ENCODE assay signal across 11 cellular contexts in genomic region chr2:51795248-51795888, GRCh38.
A peak's percentile ranks its signal among the peaks of the same experiment; 100 is the strongest.
DNase-seq lines count a peak whose midpoint lies in the region; ATAC-seq and TF ChIP-seq lines count a peak whose summit lies in the region.
"Had no signal": no experiment of that assay in that cellular context is flagged by ENCODE, and none has a peak within 500 bp of the region (broad histone marks: within the 10 kb centered on the region; RNA-seq: fewer than 3 reads in every experiment).

No MANE protein-coding gene starts in this region.

- no peaks in the 10 kb centered on the region for H3K36me3 ChIP-seq in breast epithelium
- no peaks in the 10 kb centered on the region for H3K36me3 ChIP-seq in colonic mucosa
- H3K36me3 ChIP-seq in transverse colon = no peaks in the 10 kb centered on the region
- H3K36me3 ChIP-seq in gastrocnemius medialis = no peaks in the 10 kb centered on the region
- H3K36me3 ChIP-seq: BLaER1 treated with 17β-estradiol and CSF1 and Interleukin-3, amounts not matched to agents 10 nM and 100 nM; heart left ventricle had no signal

- H3K9ac ChIP-seq in colonic mucosa (ENCODE audit: low read depth in 2 of 2, low read length in 2 of 2) = no peak overlapping the region
- H3K9ac ChIP-seq: BLaER1 treated with 17β-estradiol and CSF1 and Interleukin-3, amounts not matched to agents 10 nM and 100 nM had no signal

- CTCF ChIA-PET in MCF 10A (lab: Yijun Ruan, JAX) = interaction anchor here (0.6 to 1.4 kb wide), 4 partner anchors 24 to 1719 kb away, joined by 3 to 6 read pairs (median 4); no protein-coding TSS in a partner anchor
- CTCF ChIA-PET in activated naive CD4-positive, alpha-beta T cell treated with anti-CD3 and anti-CD28 coated beads, Interleukin-2, amount 10 ng/mL, durations not matched to agents 7 days and 5 days (lab: Charles Lee) = interaction anchor here (0.8 kb wide), 1 partner anchor 302 kb away, joined by 3 read pairs; no protein-coding TSS in a partner anchor

- H3K9me3 ChIP-seq in breast epithelium (peaks cover 0 to 3% of the 10 kb centered on the region in 2 donors), colonic mucosa (no peaks in the 10 kb centered on the region), transverse colon (no peaks in the 10 kb centered on the region), gastrocnemius medialis (no peaks in the 10 kb centered on the region)

- WGBS in transverse colon (ENCODE audit: low coverage in 1 of 2), 2 donors = 60 to 71% methylated on average over 4 to 6 of the region's 6 CpGs

- H3K4me1 ChIP-seq in breast epithelium (no peaks in the 10 kb centered on the region), colonic mucosa (no peaks in the 10 kb centered on the region), transverse colon (no peaks in the 10 kb centered on the region), gastrocnemius medialis (no peaks in the 10 kb centered on the region)
- H3K4me1 ChIP-seq: BLaER1 treated with 17β-estradiol and CSF1 and Interleukin-3, amounts not matched to agents 10 nM and 100 nM; heart left ventricle had no signal

- no peak for TF ChIP-seq POLR2A in breast epithelium (IDR thresholded peaks at IDR 0.05)
- TF ChIP-seq POLR2A in transverse colon (IDR thresholded peaks at IDR 0.05) = no peak
- no peak for TF ChIP-seq POLR2A in gastrocnemius medialis (IDR thresholded peaks at IDR 0.05)

- DNase-seq in MCF 10A (ENCODE audit: unreplicated experiment) (peak; percentile 34), breast epithelium (ENCODE audit: low spot score in 2 of 2) (no peak), NCI-H2081 treated with DMSO at 0.1 percent for 48 hours (lab: John Stamatoyannopoulos, UW) (peak; percentile 57), colonic mucosa (peak; percentile 45), transverse colon (peak; percentile 33), T-helper 1 cell (no peak), gastrocnemius medialis (no peak)
- no peak for DNase-seq in activated naive CD4-positive, alpha-beta T cell treated with anti-CD3 and anti-CD28 coated beads, Interleukin-2, amount 10 ng/mL, durations not matched to agents 7 days and 5 days
- DNase-seq: heart left ventricle had no signal

- peaks cover 7% of the 10 kb centered on the region for H3K36me3 Mint-ChIP-seq in MCF 10A (ENCODE audit: insufficient read depth, unreplicated experiment)
- no peaks in the 10 kb centered on the region for H3K36me3 Mint-ChIP-seq in activated naive CD4-positive, alpha-beta T cell treated with anti-CD3 and anti-CD28 coated beads, Interleukin-2, amount 10 ng/mL, durations not matched to agents 7 days and 5 days
- H3K36me3 Mint-ChIP-seq: activated naive CD8-positive, alpha-beta T cell had no signal

- no peak overlapping the region for H3K27ac Mint-ChIP-seq in MCF 10A (ENCODE audit: low read depth, unreplicated experiment)
- no peak overlapping the region for H3K27ac Mint-ChIP-seq in activated naive CD4-positive, alpha-beta T cell treated with anti-CD3 and anti-CD28 coated beads, Interleukin-2, amount 10 ng/mL, durations not matched to agents 7 days and 5 days
- H3K27ac Mint-ChIP-seq: activated naive CD8-positive, alpha-beta T cell had no signal

- H3K4me3 ChIP-seq in breast epithelium (no peak overlapping the region), colonic mucosa (no peak overlapping the region), transverse colon (no peak overlapping the region), gastrocnemius medialis (no peak overlapping the region)
- H3K4me3 ChIP-seq: BLaER1 treated with 17β-estradiol and CSF1 and Interleukin-3, amounts not matched to agents 10 nM and 100 nM; heart left ventricle had no signal

- BruUV-seq in MCF 10A (replicated peaks; lab: Mats Ljungman, UMichigan) = no TSS peak

- H3K27ac ChIP-seq in breast epithelium (no peak overlapping the region), colonic mucosa (no peak overlapping the region), transverse colon (no peak overlapping the region), gastrocnemius medialis (no peak overlapping the region)
- H3K27ac ChIP-seq: BLaER1 treated with 17β-estradiol and CSF1 and Interleukin-3, amounts not matched to agents 10 nM and 100 nM; heart left ventricle had no signal

- in situ Hi-C loops in transverse colon (cut with MboI; ENCODE audit: low pct_ligation_motif_present in 1 of 4, low pct_unique_long_range_greater_than_20kb in 1 of 4, low sequenced_read_pairs in 3 of 4) = no loop called here
- in situ Hi-C loops in gastrocnemius medialis (cut with MboI; ENCODE audit: low sequenced_read_pairs in 4 of 4) = no loop called here

- no peak overlapping the region for H3K4me3 Mint-ChIP-seq in MCF 10A (ENCODE audit: unreplicated experiment)
- H3K4me3 Mint-ChIP-seq in activated naive CD4-positive, alpha-beta T cell treated with anti-CD3 and anti-CD28 coated beads, Interleukin-2, amount 10 ng/mL, durations not matched to agents 7 days and 5 days = no peak overlapping the region
- H3K4me3 Mint-ChIP-seq: activated naive CD8-positive, alpha-beta T cell had no signal

- no peak for TF ChIP-seq EP300 in transverse colon (IDR thresholded peaks at IDR 0.05; ENCODE audit: low read depth)

- no peaks in the 10 kb centered on the region for H3K4me1 Mint-ChIP-seq in MCF 10A (ENCODE audit: insufficient read depth, unreplicated experiment)
- H3K4me1 Mint-ChIP-seq in activated naive CD4-positive, alpha-beta T cell treated with anti-CD3 and anti-CD28 coated beads, Interleukin-2, amount 10 ng/mL, durations not matched to agents 7 days and 5 days = no peaks in the 10 kb centered on the region

- H3K27me3 ChIP-seq in breast epithelium (no peaks in the 10 kb centered on the region), colonic mucosa (no peaks in the 10 kb centered on the region), transverse colon (no peaks in the 10 kb centered on the region), gastrocnemius medialis (no peaks in the 10 kb centered on the region)
- H3K27me3 ChIP-seq: BLaER1 treated with 17β-estradiol and CSF1 and Interleukin-3, amounts not matched to agents 10 nM and 100 nM; heart left ventricle had no signal

- ATAC-seq in gastrocnemius medialis = no peak
- ATAC-seq: heart left ventricle had no signal

- no peaks in the 10 kb centered on the region for H3K9me3 Mint-ChIP-seq in MCF 10A (ENCODE audit: unreplicated experiment)
- H3K9me3 Mint-ChIP-seq in activated naive CD4-positive, alpha-beta T cell treated with anti-CD3 and anti-CD28 coated beads, Interleukin-2, amount 10 ng/mL, durations not matched to agents 7 days and 5 days = peaks cover 40% of the 10 kb centered on the region

- no peak for TF ChIP-seq CTCF in MCF 10A (IDR thresholded peaks at IDR 0.05; ENCODE audit: unreplicated experiment)
- TF ChIP-seq CTCF in breast epithelium (IDR thresholded peaks at IDR 0.05) = no peak
- TF ChIP-seq CTCF in colonic mucosa (IDR thresholded peaks at IDR 0.05) = peak; percentile 28
- TF ChIP-seq CTCF in transverse colon (IDR thresholded peaks at IDR 0.05) = peak in 3 of 5 experiments; percentile 28 to 32 (median 30)
- no peak for TF ChIP-seq CTCF in gastrocnemius medialis (IDR thresholded peaks at IDR 0.05 in 4 of 5, conservative IDR thresholded peaks at IDR 0.05 in 1 of 5)

- no peaks in the 10 kb centered on the region for H3K27me3 Mint-ChIP-seq in MCF 10A (ENCODE audit: insufficient read depth, unreplicated experiment)
- no peaks in the 10 kb centered on the region for H3K27me3 Mint-ChIP-seq in activated naive CD4-positive, alpha-beta T cell treated with anti-CD3 and anti-CD28 coated beads, Interleukin-2, amount 10 ng/mL, durations not matched to agents 7 days and 5 days
- H3K27me3 Mint-ChIP-seq: activated naive CD8-positive, alpha-beta T cell had no signal

- POLR2A ChIA-PET in MCF 10A (lab: Yijun Ruan, JAX) = interaction anchor here (0.7 to 1.0 kb wide), 2 partner anchors 11 to 124 kb away, joined by 3 to 4 read pairs; no protein-coding TSS in a partner anchor

- intact Hi-C loops in MCF 10A (cut with micrococcal nuclease) (no loop called here), breast epithelium (cut with DNase I; ENCODE audit: low total_unique reads) (no loop called here), colonic mucosa (cut with DNase I) (no loop called here), transverse colon (cut with DNase I; ENCODE audit: low total_unique reads) (no loop called here), gastrocnemius medialis (cut with DNase I; ENCODE audit: low total_unique reads) (no loop called here)

Comparison
In these comparisons a context has a peak if more than half of its experiments do, and no peak if none do; other contexts are left out.
1. DNase-seq: peak in MCF 10A (single experiment), NCI-H2081 treated with DMSO at 0.1 percent for 48 hours (single experiment), colonic mucosa (single experiment) and transverse colon (single experiment); none in breast epithelium (0 of 2), T-helper 1 cell (0 of 5), gastrocnemius medialis (0 of 2) and activated naive CD4-positive, alpha-beta T cell treated with anti-CD3 and anti-CD28 coated beads, Interleukin-2, amount 10 ng/mL, durations not matched to agents 7 days and 5 days (single experiment).
2. CTCF ChIP-seq: peak in colonic mucosa (single experiment) and transverse colon (3 of 5); none in MCF 10A (single experiment), breast epithelium (0 of 3) and gastrocnemius medialis (0 of 5).